In genomic region chr6:33455051-33455450, GRCh38 we compare ENCODE assay signal across 1 cellular context.
TF ChIP-seq lines count a peak whose summit lies in the region.

No MANE protein-coding gene starts in this region.

TF ChIP-seq in K562, 482 proteins besides CTCF, POLR2A, EP300 and RAD21:
- TF ChIP-seq ESRRA (IDR thresholded peaks at IDR 0.05; ENCODE audit: borderline replicate concordance, low read depth) (no peak), HDGF (IDR thresholded peaks at IDR 0.05) (no peak), ZNF79 (CRISPR knock-in tag; IDR thresholded peaks at IDR 0.05; ENCODE audit: low read depth) (no peak), E2F3 (CRISPR knock-in tag; IDR thresholded peaks at IDR 0.05) (no peak)
- TF ChIP-seq, protein P1, sequence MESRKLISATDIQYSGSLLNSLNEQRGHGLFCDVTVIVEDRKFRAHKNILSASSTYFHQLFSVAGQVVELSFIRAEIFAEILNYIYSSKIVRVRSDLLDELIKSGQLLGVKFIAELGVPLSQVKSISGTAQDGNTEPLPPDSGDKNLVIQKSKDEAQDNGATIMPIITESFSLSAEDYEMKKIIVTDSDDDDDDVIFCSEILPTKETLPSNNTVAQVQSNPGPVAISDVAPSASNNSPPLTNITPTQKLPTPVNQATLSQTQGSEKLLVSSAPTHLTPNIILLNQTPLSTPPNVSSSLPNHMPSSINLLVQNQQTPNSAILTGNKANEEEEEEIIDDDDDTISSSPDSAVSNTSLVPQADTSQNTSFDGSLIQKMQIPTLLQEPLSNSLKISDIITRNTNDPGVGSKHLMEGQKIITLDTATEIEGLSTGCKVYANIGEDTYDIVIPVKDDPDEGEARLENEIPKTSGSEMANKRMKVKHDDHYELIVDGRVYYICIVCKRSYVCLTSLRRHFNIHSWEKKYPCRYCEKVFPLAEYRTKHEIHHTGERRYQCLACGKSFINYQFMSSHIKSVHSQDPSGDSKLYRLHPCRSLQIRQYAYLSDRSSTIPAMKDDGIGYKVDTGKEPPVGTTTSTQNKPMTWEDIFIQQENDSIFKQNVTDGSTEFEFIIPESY (CRISPR knock-in tag; IDR thresholded peaks at IDR 0.05): no peak
- TF ChIP-seq, protein P2, sequence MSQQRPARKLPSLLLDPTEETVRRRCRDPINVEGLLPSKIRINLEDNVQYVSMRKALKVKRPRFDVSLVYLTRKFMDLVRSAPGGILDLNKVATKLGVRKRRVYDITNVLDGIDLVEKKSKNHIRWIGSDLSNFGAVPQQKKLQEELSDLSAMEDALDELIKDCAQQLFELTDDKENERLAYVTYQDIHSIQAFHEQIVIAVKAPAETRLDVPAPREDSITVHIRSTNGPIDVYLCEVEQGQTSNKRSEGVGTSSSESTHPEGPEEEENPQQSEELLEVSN (IDR thresholded peaks at IDR 0.05; ENCODE audit: borderline replicate concordance in 1 of 2, extremely low read depth in 1 of 2, insufficient read depth in 1 of 2, insufficient read length in 1 of 2, low read depth in 1 of 2, low read length in 1 of 2, poor library complexity in 1 of 2, severe bottlenecking in 1 of 2): peak in 1 of 2 experiments; percentile 12
